Comparison of ENCODE assay signal across 9 cellular contexts in the genomic region with DNA sequence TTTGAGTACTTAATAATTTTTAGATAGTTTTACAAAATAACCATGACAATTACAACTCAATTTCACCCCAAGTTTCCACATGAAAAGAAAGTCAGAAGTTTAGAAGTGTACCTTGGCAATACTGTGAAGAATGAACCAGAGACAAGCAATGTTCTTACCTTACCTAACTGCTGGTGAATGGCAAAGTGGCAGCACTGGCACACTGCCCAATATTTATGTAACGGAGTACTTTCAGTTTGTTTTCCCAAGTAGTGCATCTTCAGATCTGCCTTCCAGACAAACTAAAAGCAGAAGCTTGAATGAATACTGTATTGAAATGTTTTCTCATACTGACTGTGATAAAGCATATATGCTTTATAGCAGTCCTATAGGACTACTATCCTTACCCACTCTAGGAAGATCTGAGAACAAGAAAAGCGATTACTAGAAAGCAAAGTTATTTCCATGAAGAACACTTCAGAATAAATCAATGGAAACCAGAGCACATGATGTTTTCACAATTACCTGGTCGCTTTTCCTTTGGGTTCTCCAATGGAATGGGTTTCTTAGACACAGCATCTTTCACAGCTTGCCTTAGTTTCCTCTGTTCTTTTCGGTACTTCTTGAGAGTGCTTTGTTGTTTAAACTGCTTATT. TPM values are rescaled to one million over a fixed set of nuclear protein-coding genes. Genes with fewer than 3 reads are reported as not detected.
DNase-seq lines count a peak whose midpoint lies in the region; FAIRE-seq and TF ChIP-seq lines count a peak whose summit lies in the region.
"Had no signal": no experiment of that assay in that cellular context is flagged by ENCODE, and none has a peak within 500 bp of the region (broad histone marks: within the 10 kb centered on the region; RNA-seq: fewer than 3 reads in every experiment).

No MANE protein-coding gene starts in this region.

- H3K27me3 Mint-ChIP-seq in Calu3 (ENCODE audit: unreplicated experiment): no peaks in the 10 kb centered on the region

- H3K36me3 Mint-ChIP-seq in Calu3 (ENCODE audit: insufficient read depth, unreplicated experiment): peaks cover 19% of the 10 kb centered on the region

- no peak overlapping the region for H3K27ac Mint-ChIP-seq in Calu3 (ENCODE audit: unreplicated experiment)

- no peaks in the 10 kb centered on the region for H3K9me3 Mint-ChIP-seq in Calu3 (ENCODE audit: low read depth, unreplicated experiment)

- BruUV-seq in Calu3 (replicated peaks; lab: Mats Ljungman, UMichigan): no TSS peak

- DNase-seq in Calu3 (no peak), LHCN-M2 (ENCODE audit: low read depth) (peak; percentile 25), astrocyte of the spinal cord (ENCODE audit: low read depth, low spot score) (no peak), brain microvascular endothelial cell (no peak), iPS-NIHi11 (ENCODE audit: low spot score) (no peak), urothelium cell line (ENCODE audit: low spot score) (no peak)
- no peak for DNase-seq in activated CD8-positive, alpha-beta memory T cell treated with anti-CD3 and anti-CD28 coated beads, Interleukin-2, amount 50 U/mL, for 48 hours

- peak overlapping the region; percentile 58 for H3K9ac ChIP-seq in mucosa of stomach (ENCODE audit: low read length)

- CTCF ChIA-PET in Calu3 (lab: Charles Lee): interaction anchor here (1.2 to 1.3 kb wide), 2 partner anchors 42 to 83 kb away, joined by 4 read pairs; no protein-coding TSS in a partner anchor

- in situ Hi-C loops in astrocyte of the spinal cord (cut with HindIII; ENCODE audit: low sequenced_read_pairs) (no loop called here), brain microvascular endothelial cell (cut with HindIII; ENCODE audit: low pct_ligation_motif_present, low sequenced_read_pairs) (no loop called here)

- no peak for TF ChIP-seq CTCF in Calu3 (IDR thresholded peaks at IDR 0.05; ENCODE audit: unreplicated experiment)
- TF ChIP-seq CTCF in astrocyte of the spinal cord (IDR thresholded peaks at IDR 0.05; ENCODE audit: low read depth, low read length): no peak
- TF ChIP-seq CTCF in brain microvascular endothelial cell (IDR thresholded peaks at IDR 0.05; ENCODE audit: low read depth, low read length, missing control alignments): no peak

- H3K4me1 ChIP-seq in mucosa of stomach (ENCODE audit: control insufficient read depth, insufficient read depth, low read length): peaks cover 10% of the 10 kb centered on the region

- no peaks in the 10 kb centered on the region for H3K9me3 ChIP-seq in mucosa of stomach (ENCODE audit: control insufficient read depth, low read length)

- FAIRE-seq in urothelium cell line (lab: Jason Lieb, UNC): no peak

- peaks cover 13% of the 10 kb centered on the region for H3K4me1 Mint-ChIP-seq in Calu3 (ENCODE audit: low read depth, unreplicated experiment)

- H3K27me3 ChIP-seq in mucosa of stomach (ENCODE audit: control insufficient read depth, insufficient read depth, low read length): no peaks in the 10 kb centered on the region
- no peaks in the 10 kb centered on the region for H3K27me3 ChIP-seq in brain microvascular endothelial cell (replicated peaks)

- no peaks in the 10 kb centered on the region for H3K36me3 ChIP-seq in mucosa of stomach (ENCODE audit: control insufficient read depth, insufficient read depth, low read length)
- H3K36me3 ChIP-seq in brain microvascular endothelial cell (replicated peaks): peaks cover 11% of the 10 kb centered on the region

- no peak overlapping the region for H3K27ac ChIP-seq in brain microvascular endothelial cell
- H3K27ac ChIP-seq: parathyroid adenoma had no signal

- peak overlapping the region; percentile 77 for H3K4me3 Mint-ChIP-seq in Calu3 (ENCODE audit: low read depth, unreplicated experiment)

- H3K4me3 ChIP-seq in astrocyte of the spinal cord (ENCODE audit: low read depth, low read length) (peak overlapping the region; percentile 93), mucosa of stomach (ENCODE audit: low read length) (no peak overlapping the region), brain microvascular endothelial cell (ENCODE audit: low read depth, low read length) (no peak overlapping the region)

- intact Hi-C loops in Calu3 (cut with micrococcal nuclease; ENCODE audit: unreplicated experiment): no loop called here

RNA-seq across cellular contexts. Expression of a gene that starts 1.5 kb away (rescaled TPM):
- total RNA-seq in Calu3 (2022): 18.4 and 21.8 TPM in 2 replicates
- 46.8 and 52.2 TPM in 2 replicates for total RNA-seq in LHCN-M2 (2014; rRNA removed)
- polyA plus RNA-seq in LHCN-M2 (2012): 9.4 TPM

RNA-seq across cellular contexts. Expression of a gene that starts 41.1 kb away (rescaled TPM):
- total RNA-seq in Calu3 (2022) (5.8 and 6.1 TPM in 2 replicates), LHCN-M2 (2014; rRNA removed) (10.0 and 18.0 TPM in 2 replicates)
- 5.0 TPM for polyA plus RNA-seq in LHCN-M2 (2012)
